Comparison of ENCODE assay signal across 8 cellular contexts in genomic region chr12:131827961-131828534, GRCh38. TPM values are rescaled to one million over a fixed set of nuclear protein-coding genes. Genes with fewer than 3 reads are reported as not detected.
DNase-seq lines count a peak whose midpoint lies in the region; ATAC-seq and TF ChIP-seq lines count a peak whose summit lies in the region.

Gene MMP17 (plus strand): TSS chr12:131828393. CDS start chr12:131828495, 102 bp downstream.

- intact Hi-C loops in naive thymus-derived CD4-positive, alpha-beta T cell (cut with micrococcal nuclease) = no loop called here

- H3K4me3 ChIP-seq in BLaER1 (peak within 1 kb of the TSS; percentile 77), HUES48 (ENCODE audit: low read depth, low read length) (peak within 1 kb of the TSS; percentile 66), esophagus (ENCODE audit: low read depth in 1 of 2, low read length in 2 of 2) (peak within 1 kb of the TSS; percentile 40 to 53)
- peak within 1 kb of the TSS; percentile 17 for H3K4me3 ChIP-seq in naive thymus-derived CD4-positive, alpha-beta T cell (ENCODE audit: low read length)

- peak within 1 kb of the TSS; percentile 18 to 82 (median 67) for H3K4me3 Mint-ChIP-seq in naive thymus-derived CD4-positive, alpha-beta T cell

- H3K27ac Mint-ChIP-seq in naive thymus-derived CD4-positive, alpha-beta T cell = peak within 1 kb of the TSS in 1 of 9 donors; percentile 25

- TF ChIP-seq CTCF in VCaP (conservative IDR thresholded peaks at IDR 0.05) = peak; percentile 53

- H3K27ac ChIP-seq in BLaER1 (peak within 1 kb of the TSS; percentile 76), HUES48 (ENCODE audit: low read depth, low read length) (no peak within 1 kb of the TSS), VCaP (peak within 1 kb of the TSS; percentile 11; the same call in 1 of the 2 replicates), esophagus (ENCODE audit: low read depth in 2 of 2, low read length in 1 of 2) (no peak within 1 kb of the TSS)
- H3K27ac ChIP-seq in naive thymus-derived CD4-positive, alpha-beta T cell (ENCODE audit: low read depth, low read length) = no peak within 1 kb of the TSS

- WGBS in esophagus, 2 donors = 1% methylated on average over 49 to 86 of the region's 86 CpGs

- CTCF ChIA-PET in naive thymus-derived CD4-positive, alpha-beta T cell (lab: Charles Lee) = no interaction called here

- H3K9me3 Mint-ChIP-seq in naive thymus-derived CD4-positive, alpha-beta T cell = no peaks in the 10 kb centered on the region

- no peaks in the 10 kb centered on the region for H3K36me3 ChIP-seq in BLaER1
- no peaks in the 10 kb centered on the region for H3K36me3 ChIP-seq in HUES48 (ENCODE audit: control insufficient read depth, insufficient read depth, low read length)
- no peaks in the 10 kb centered on the region for H3K36me3 ChIP-seq in esophagus (ENCODE audit: control insufficient read depth in 2 of 2, insufficient read depth in 2 of 2, low read length in 1 of 2)
- H3K36me3 ChIP-seq in naive thymus-derived CD4-positive, alpha-beta T cell (ENCODE audit: control insufficient read depth in 2 of 3, insufficient read depth in 3 of 3, low read length in 3 of 3) = no peaks in the 10 kb centered on the region

- no peaks in the 10 kb centered on the region for H3K36me3 Mint-ChIP-seq in naive thymus-derived CD4-positive, alpha-beta T cell

- peaks cover 68% of the 10 kb centered on the region for H3K4me1 ChIP-seq in BLaER1
- peaks cover 7% of the 10 kb centered on the region for H3K4me1 ChIP-seq in HUES48 (ENCODE audit: control insufficient read depth, insufficient read depth, low read length)
- peaks cover 6 to 18% of the 10 kb centered on the region in 2 donors for H3K4me1 ChIP-seq in esophagus (ENCODE audit: control insufficient read depth in 2 of 2, insufficient read depth in 2 of 2, low read length in 1 of 2)
- peaks cover 0 to 19% of the 10 kb centered on the region in 2 donors for H3K4me1 ChIP-seq in naive thymus-derived CD4-positive, alpha-beta T cell (ENCODE audit: control insufficient read depth in 2 of 2, insufficient read depth in 2 of 2, low read length in 2 of 2)

- H3K27me3 Mint-ChIP-seq in naive thymus-derived CD4-positive, alpha-beta T cell = peaks cover 28 to 50% (median 38%) of the 10 kb centered on the region in 5 donors

- H4K20me1 ChIP-seq in BLaER1 = peaks cover 41% of the 10 kb centered on the region

- peaks cover 43% of the 10 kb centered on the region for H3K27me3 ChIP-seq in BLaER1
- peaks cover 33% of the 10 kb centered on the region for H3K27me3 ChIP-seq in HUES48 (ENCODE audit: control insufficient read depth, insufficient read depth, low read length)
- H3K27me3 ChIP-seq in esophagus (ENCODE audit: control insufficient read depth in 1 of 2, insufficient read depth in 2 of 2, low read length in 2 of 2) = peaks cover 0 to 3% of the 10 kb centered on the region in 2 donors
- peaks cover 0 to 6% of the 10 kb centered on the region in 2 donors for H3K27me3 ChIP-seq in naive thymus-derived CD4-positive, alpha-beta T cell (ENCODE audit: control insufficient read depth in 2 of 2, insufficient read depth in 2 of 2, low read length in 2 of 2)

- H3K9ac ChIP-seq in BLaER1 (peak within 1 kb of the TSS; percentile 78), HUES48 (ENCODE audit: low read depth, low read length) (no peak within 1 kb of the TSS)

- H3K9me3 ChIP-seq in BLaER1 (no peaks in the 10 kb centered on the region), HUES48 (ENCODE audit: control insufficient read depth, insufficient read depth, low read length) (no peaks in the 10 kb centered on the region), esophagus (ENCODE audit: control insufficient read depth in 2 of 2, insufficient read depth in 1 of 2, low read depth in 1 of 2, low read length in 1 of 2) (no peaks in the 10 kb centered on the region)
- no peaks in the 10 kb centered on the region for H3K9me3 ChIP-seq in naive thymus-derived CD4-positive, alpha-beta T cell (ENCODE audit: control insufficient read depth in 2 of 3, low read length in 3 of 3)

- DNase-seq in naive thymus-derived CD4-positive, alpha-beta T cell = peak in 5 of 9 donors; percentile 18 to 62 (median 27)
- DNase-seq in DMS153 treated with DMSO at 0.1 percent for 48 hours (lab: John Stamatoyannopoulos, UW; ENCODE audit: unreplicated experiment) (no peak), NCI-H1694 treated with DMSO at 0.1 percent for 48 hours (lab: John Stamatoyannopoulos, UW) (no peak)

- peaks cover 4 to 14% (median 10%) of the 10 kb centered on the region in 7 donors for H3K4me1 Mint-ChIP-seq in naive thymus-derived CD4-positive, alpha-beta T cell

- POLR2A ChIA-PET in naive thymus-derived CD4-positive, alpha-beta T cell (lab: Charles Lee) = no interaction called here

- H3K4me2 ChIP-seq in BLaER1 = peak within 1 kb of the TSS; percentile 96

- ATAC-seq in GM18511 (IDR thresholded peaks at IDR 0.05; ENCODE audit: unreplicated experiment) = peak; percentile 50
- ATAC-seq in naive thymus-derived CD4-positive, alpha-beta T cell = peak; percentile 77

RNA-seq across cellular contexts. Expression of gene MMP17, which starts in this region (rescaled TPM):
- polyA plus RNA-seq in esophagus = 1 to 10 TPM; 1.8 to 2.0 TPM
- 1 to 10 TPM in 2 of 5 experiments, not detected in 3; 1.1 to 9.3 TPM for total RNA-seq in naive thymus-derived CD4-positive, alpha-beta T cell
- not detected for polyA plus RNA-seq in naive thymus-derived CD4-positive, alpha-beta T cell

Comparison
In these comparisons a context has a peak if more than half of its experiments do, and no peak if none do; other contexts are left out.
1. H3K27ac ChIP-seq: peak in BLaER1 (single experiment) and VCaP (single experiment); none in HUES48 (single experiment), esophagus (0 of 2) and naive thymus-derived CD4-positive, alpha-beta T cell (single experiment).
2. H3K4me3 ChIP-seq: peak in every context shown above with its lines; median percentile 77 in BLaER1; 66 in HUES48; 46 in esophagus; 17 in naive thymus-derived CD4-positive, alpha-beta T cell.
3. DNase-seq: peak in naive thymus-derived CD4-positive, alpha-beta T cell (5 of 9); none in DMS153 treated with DMSO at 0.1 percent for 48 hours (single experiment) and NCI-H1694 treated with DMSO at 0.1 percent for 48 hours (single experiment).